1 cellular context compared by ENCODE assay signal in genomic region chr6:44131880-44132279, GRCh38.
TF ChIP-seq lines count a peak whose summit lies in the region.

No MANE protein-coding gene starts in this region.

TF ChIP-seq in HepG2, 621 proteins besides CTCF, POLR2A, EP300 and RAD21:
- TF ChIP-seq NFIB (CRISPR knock-in tag; IDR thresholded peaks at IDR 0.05; ENCODE audit: borderline replicate concordance) (no peak), ELF1 (CRISPR knock-in tag; IDR thresholded peaks at IDR 0.05) (no peak), THAP9 (CRISPR knock-in tag; IDR thresholded peaks at IDR 0.05; ENCODE audit: borderline replicate concordance) (no peak), ZNF432 (CRISPR knock-in tag; IDR thresholded peaks at IDR 0.05; ENCODE audit: borderline replicate concordance) (no peak), ZNF724P (CRISPR knock-in tag; IDR thresholded peaks at IDR 0.05; ENCODE audit: borderline replicate concordance) (no peak), FUBP1 (CRISPR knock-in tag; IDR thresholded peaks at IDR 0.05; ENCODE audit: borderline replicate concordance) (no peak), KDM2A (CRISPR knock-in tag; IDR thresholded peaks at IDR 0.05; ENCODE audit: borderline replicate concordance, low read depth) (no peak), IRX3 (CRISPR knock-in tag; IDR thresholded peaks at IDR 0.05; ENCODE audit: borderline replicate concordance, low read depth) (no peak), ADNP (CRISPR knock-in tag; IDR thresholded peaks at IDR 0.05) (no peak), HMG20B (CRISPR knock-in tag; conservative IDR thresholded peaks at IDR 0.05) (no peak), RXRB (CRISPR knock-in tag; IDR thresholded peaks at IDR 0.05; ENCODE audit: borderline replicate concordance) (no peak), ARNT (IDR thresholded peaks at IDR 0.05) (no peak), ZNF136 (CRISPR knock-in tag; IDR thresholded peaks at IDR 0.05; ENCODE audit: low read depth) (no peak), GPN1 (CRISPR knock-in tag; IDR thresholded peaks at IDR 0.05; ENCODE audit: borderline replicate concordance) (no peak)
